In the genomic region with DNA sequence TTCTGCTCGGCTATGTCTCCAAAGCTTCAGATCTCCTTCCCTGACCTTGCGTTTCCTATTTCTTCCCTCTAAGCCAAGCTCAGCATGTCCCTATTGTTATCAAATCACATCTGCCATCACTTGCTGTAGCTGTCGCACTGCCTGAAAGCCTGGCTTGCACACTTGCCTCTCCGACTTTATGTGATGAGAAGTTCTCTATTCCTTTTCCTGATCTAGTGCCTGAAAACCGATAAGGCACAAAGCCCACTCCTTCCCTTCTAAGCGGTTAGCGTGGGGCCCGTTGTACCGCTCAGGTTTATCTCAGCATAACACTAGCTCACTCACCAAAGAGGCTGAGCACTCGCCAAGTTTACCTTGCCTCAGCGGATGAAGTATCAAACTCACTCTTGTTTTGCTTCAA, we compare ENCODE assay signal across 10 cellular contexts. TPM values are rescaled to one million over a fixed set of nuclear protein-coding genes. Genes with fewer than 3 reads are reported as not detected.
A peak's percentile ranks its signal among the peaks of the same experiment; 100 is the strongest.
DNase-seq lines count a peak whose midpoint lies in the region; ATAC-seq and TF ChIP-seq lines count a peak whose summit lies in the region.
"Had no signal": no experiment of that assay in that cellular context is flagged by ENCODE, and none has a peak within 500 bp of the region (broad histone marks: within the 10 kb centered on the region; RNA-seq: fewer than 3 reads in every experiment).

No MANE protein-coding gene starts in this region.

- POLR2A ChIA-PET in A673 (lab: Charles Lee; ENCODE audit: low non-redundant PET) (no interaction called here), HEK293T (lab: Yijun Ruan, JAX) (no interaction called here)
- POLR2A ChIA-PET in activated CD8-positive, alpha-beta T cell treated with anti-CD3 and anti-CD28 coated beads for 36 hours (lab: Charles Lee), result no interaction called here

- H3K36me3 Mint-ChIP-seq in activated CD8-positive, alpha-beta T cell treated with anti-CD3 and anti-CD28 coated beads for 36 hours (ENCODE audit: low read depth), result no peaks in the 10 kb centered on the region

- peak overlapping the region; percentile 58 for H3K4me3 Mint-ChIP-seq in activated CD8-positive, alpha-beta T cell treated with anti-CD3 and anti-CD28 coated beads for 36 hours

- H3K27me3 Mint-ChIP-seq in activated CD8-positive, alpha-beta T cell treated with anti-CD3 and anti-CD28 coated beads for 36 hours, result peaks cover 56% of the 10 kb centered on the region

- peaks cover 16% of the 10 kb centered on the region for H3K4me1 Mint-ChIP-seq in activated CD8-positive, alpha-beta T cell treated with anti-CD3 and anti-CD28 coated beads for 36 hours (ENCODE audit: low read depth)

- H3K9me3 Mint-ChIP-seq in activated CD8-positive, alpha-beta T cell treated with anti-CD3 and anti-CD28 coated beads for 36 hours, result no peaks in the 10 kb centered on the region

- no peak overlapping the region for H3K27ac ChIP-seq in A673 (ENCODE audit: low read depth, low read length, poor library complexity, severe bottlenecking)
- H3K27ac ChIP-seq: GM23248 had no signal

- H3K4me3 ChIP-seq in A673 (ENCODE audit: low read depth, low read length, poor library complexity, severe bottlenecking) (peak overlapping the region; percentile 36), kidney epithelial cell (ENCODE audit: low read depth, low read length) (peak overlapping the region; percentile 49), MG63 (no peak overlapping the region; the same call in 1 of the 2 replicates)

- BruUV-seq in A673 (replicated peaks; lab: Mats Ljungman, UMichigan), result no TSS peak

- intact Hi-C loops in A673 (cut with micrococcal nuclease; ENCODE audit: unreplicated experiment), result no loop called here
- intact Hi-C loops in activated CD8-positive, alpha-beta T cell treated with anti-CD3 and anti-CD28 coated beads for 36 hours (cut with micrococcal nuclease), result no loop called here

- H3K27me3 ChIP-seq in A673 (replicated peaks; ENCODE audit: insufficient read depth, low read depth, low read length, poor library complexity) (peaks cover 6% of the 10 kb centered on the region), kidney epithelial cell (ENCODE audit: control insufficient read depth, insufficient read depth, low read length) (peaks cover 9% of the 10 kb centered on the region), MG63 (no peaks in the 10 kb centered on the region)

- no peak overlapping the region for H3K27ac Mint-ChIP-seq in activated CD8-positive, alpha-beta T cell treated with anti-CD3 and anti-CD28 coated beads for 36 hours

- CTCF ChIA-PET in A673 (lab: Charles Lee) (no interaction called here), HEK293T (lab: Yijun Ruan, JAX) (no interaction called here)
- CTCF ChIA-PET in activated CD8-positive, alpha-beta T cell treated with anti-CD3 and anti-CD28 coated beads for 36 hours (lab: Charles Lee), result interaction anchor here (1.0 to 1.5 kb wide), 2 partner anchors 232 to 240 kb away, joined by 4 read pairs; partner anchors contain the start of gene TMEM165

- TF ChIP-seq CTCF in A673 (conservative IDR thresholded peaks at IDR 0.05; ENCODE audit: low read depth, low read length), result no peak
- no peak for TF ChIP-seq CTCF in activated CD8-positive, alpha-beta T cell treated with anti-CD3 and anti-CD28 coated beads for 36 hours (IDR thresholded peaks at IDR 0.05)
- no peak for TF ChIP-seq CTCF in kidney epithelial cell (IDR thresholded peaks at IDR 0.05; ENCODE audit: insufficient read depth, low read length, poor library complexity, severe bottlenecking)

- DNase-seq in A673 (ENCODE audit: low spot score) (peak; percentile 1), HEK293T (ENCODE audit: extremely low spot score) (peak; percentile 9), kidney epithelial cell (ENCODE audit: low read depth) (no peak), NCI-H1436 treated with DMSO at 0.1 percent for 48 hours (lab: John Stamatoyannopoulos, UW) (no peak), GM19240 (ENCODE audit: insufficient read length, low spot score) (no peak), NCI-H526 treated with DMSO at 0.1 percent for 48 hours (lab: John Stamatoyannopoulos, UW) (no peak), MG63 (no peak)
- DNase-seq in activated CD8-positive, alpha-beta T cell treated with anti-CD3 and anti-CD28 coated beads for 36 hours, result peak; percentile 11

- H3K4me1 ChIP-seq in A673 (ENCODE audit: insufficient read depth, low read length, poor library complexity, severe bottlenecking), result no peaks in the 10 kb centered on the region

- no peak for ATAC-seq in activated CD8-positive, alpha-beta T cell treated with anti-CD3 and anti-CD28 coated beads for 36 hours

- H3K9me3 ChIP-seq in A673 (ENCODE audit: low read depth, low read length, poor library complexity, severe bottlenecking), result no peaks in the 10 kb centered on the region
- H3K9me3 ChIP-seq in MG63, result no peaks in the 10 kb centered on the region

- H3K36me3 ChIP-seq in A673 (ENCODE audit: insufficient read depth, low read length, poor library complexity, severe bottlenecking) (no peaks in the 10 kb centered on the region), kidney epithelial cell (ENCODE audit: control insufficient read depth, insufficient read depth, low read length) (no peaks in the 10 kb centered on the region), MG63 (no peaks in the 10 kb centered on the region)

TF ChIP-seq in HEK293T, 16 proteins besides CTCF, POLR2A, EP300 and RAD21:
- no peak for TF ChIP-seq BHLHE40 (IDR thresholded peaks at IDR 0.05; ENCODE audit: borderline replicate concordance)
- TF ChIP-seq LEF1 (IDR thresholded peaks at IDR 0.05; ENCODE audit: borderline replicate concordance), result no peak
- TF ChIP-seq TARDBP (IDR thresholded peaks at IDR 0.05), result no peak
- no peak for TF ChIP-seq NFRKB (IDR thresholded peaks at IDR 0.05)
- TF ChIP-seq CTBP1 (IDR thresholded peaks at IDR 0.05; ENCODE audit: borderline replicate concordance), result no peak
- TF ChIP-seq FOXK2 (IDR thresholded peaks at IDR 0.05), result no peak
- no peak for TF ChIP-seq PKNOX1 (IDR thresholded peaks at IDR 0.05)
- TF ChIP-seq SUZ12 (IDR thresholded peaks at IDR 0.05), result no peak
- TF ChIP-seq SP1 (IDR thresholded peaks at IDR 0.05), result no peak
- no peak for TF ChIP-seq ELF4 (IDR thresholded peaks at IDR 0.05)
- no peak for TF ChIP-seq FOXM1 (IDR thresholded peaks at IDR 0.05; ENCODE audit: borderline replicate concordance)
- no peak for TF ChIP-seq ARNT (IDR thresholded peaks at IDR 0.05)
- TF ChIP-seq L3MBTL2 (conservative IDR thresholded peaks at IDR 0.05), result no peak
- no peak for TF ChIP-seq FOXA1 (IDR thresholded peaks at IDR 0.05)
- no peak for TF ChIP-seq ZNF384 (IDR thresholded peaks at IDR 0.05)

RNA-seq across cellular contexts. Expression of gene NMU, which starts 0.8 kb away (rescaled TPM):
- total RNA-seq in A673 (2021) (0.44 TPM in 1 of 2 replicates, not detected in the other), kidney epithelial cell (0.55 and 0.71 TPM in 2 replicates)
- under 1 TPM in 1 of 2 experiments, not detected in 1; 0.41 TPM for total RNA-seq in activated CD8-positive, alpha-beta T cell treated with anti-CD3 and anti-CD28 coated beads for 36 hours
- total RNA-seq in MG63 (2014; rRNA removed; shearing (Covaris generic); ENCODE audit: low replicate concordance), result not detected in 2 replicates
- total RNA-seq: GM23248 had no signal

RNA-seq across cellular contexts. Expression of gene PDCL2, which starts 43.2 kb away (rescaled TPM):
- not detected in 2 replicates for total RNA-seq in A673 (2021)
- total RNA-seq in activated CD8-positive, alpha-beta T cell treated with anti-CD3 and anti-CD28 coated beads for 36 hours, result not detected
- not detected in 2 replicates for total RNA-seq in kidney epithelial cell
- not detected in 2 replicates for total RNA-seq in MG63 (2014; rRNA removed; shearing (Covaris generic); ENCODE audit: low replicate concordance)
- total RNA-seq: activated CD8-positive, alpha-beta memory T cell treated with anti-CD3 and anti-CD28 coated beads for 36 hours; GM23248 had no signal

Comparison
In these comparisons a context has a peak if more than half of its experiments do, and no peak if none do; other contexts are left out.
1. DNase-seq: peak in A673 (single experiment), HEK293T (single experiment) and activated CD8-positive, alpha-beta T cell treated with anti-CD3 and anti-CD28 coated beads for 36 hours (single experiment); none in kidney epithelial cell (single experiment), NCI-H1436 treated with DMSO at 0.1 percent for 48 hours (single experiment), GM19240 (single experiment), NCI-H526 treated with DMSO at 0.1 percent for 48 hours (single experiment) and MG63 (single experiment).